17 cellular contexts compared by ENCODE assay signal in the genomic region with DNA sequence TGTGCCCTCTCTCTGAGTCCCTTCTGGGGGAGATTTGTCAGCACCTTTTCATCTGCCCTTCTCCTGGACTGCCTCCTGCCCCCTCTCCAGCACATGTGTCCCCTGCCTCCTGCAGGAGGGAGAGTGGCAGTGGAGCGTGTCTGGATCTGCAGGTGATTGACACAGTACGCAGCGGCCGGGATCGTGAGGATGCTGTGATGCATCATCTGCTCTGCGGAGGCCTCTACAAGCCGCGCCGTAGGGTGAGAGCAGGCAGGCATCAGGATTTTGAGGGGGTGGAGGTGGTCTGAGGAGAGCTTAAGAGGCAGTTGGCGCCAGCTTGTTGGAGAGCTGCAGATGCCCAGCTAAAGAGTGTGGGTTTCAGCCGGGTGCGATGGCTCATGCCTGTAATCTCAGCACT. TPM values are rescaled to one million over a fixed set of nuclear protein-coding genes. Genes with fewer than 3 reads are reported as not detected.
DNase-seq lines count a peak whose midpoint lies in the region; ATAC-seq and TF ChIP-seq lines count a peak whose summit lies in the region.
"Had no signal": no experiment of that assay in that cellular context is flagged by ENCODE, and none has a peak within 500 bp of the region (broad histone marks: within the 10 kb centered on the region; RNA-seq: fewer than 3 reads in every experiment).

No MANE protein-coding gene starts in this region.

- H3K36me3 ChIP-seq in mesenchymal stem cell (ENCODE audit: control insufficient read depth in 1 of 2, insufficient read depth in 2 of 2, low read depth in 1 of 2, low read length in 2 of 2): peaks cover 21 to 56% of the 10 kb centered on the region in 2 experiments
- H3K36me3 ChIP-seq: Peyer's patch, SJCRH30 had no signal

- H2BK120ac ChIP-seq in mesenchymal stem cell (ENCODE audit: low read depth, low read length): no peak overlapping the region

- H2AK5ac ChIP-seq in mesenchymal stem cell (ENCODE audit: low read length, severe bottlenecking): no peak overlapping the region

- peak overlapping the region in 1 of 2 experiments; percentile 1 for H3K14ac ChIP-seq in mesenchymal stem cell (ENCODE audit: low read length in 2 of 2)

- H3K79me1 ChIP-seq in mesenchymal stem cell (replicated peaks; ENCODE audit: low read length, poor library complexity, severe bottlenecking): no peaks in the 10 kb centered on the region

- no peak overlapping the region for H4K8ac ChIP-seq in mesenchymal stem cell (ENCODE audit: low read length)

- H3K9ac ChIP-seq in mesenchymal stem cell (ENCODE audit: low read length): no peak overlapping the region

- H3K36me3 Mint-ChIP-seq in WTC11: no peaks in the 10 kb centered on the region
- H3K36me3 Mint-ChIP-seq in type B pancreatic cell: no peaks in the 10 kb centered on the region
- H3K36me3 Mint-ChIP-seq: CD14-positive monocyte had no signal

- peaks cover 0 to 4% of the 10 kb centered on the region in 2 experiments for H3K27me3 ChIP-seq in mesenchymal stem cell (ENCODE audit: control insufficient read depth in 1 of 2, insufficient read depth in 1 of 2, low read length in 2 of 2)
- H3K27me3 ChIP-seq: Peyer's patch, SJCRH30 had no signal

- TF ChIP-seq CTCF in WTC11 (IDR thresholded peaks at IDR 0.05) (no peak), type B pancreatic cell (conservative IDR thresholded peaks at IDR 0.05) (no peak)

- H3K4me1 ChIP-seq in mesenchymal stem cell (ENCODE audit: control insufficient read depth, insufficient read depth, low read depth, low read length): no peaks in the 10 kb centered on the region
- H3K4me1 ChIP-seq: Peyer's patch had no signal

- H3K4me1 Mint-ChIP-seq in WTC11 (peaks cover 4% of the 10 kb centered on the region; the same call in 1 of the 2 replicates), type B pancreatic cell (ENCODE audit: unreplicated experiment) (peaks cover 9% of the 10 kb centered on the region)

- no peak overlapping the region for H2BK12ac ChIP-seq in mesenchymal stem cell (ENCODE audit: low read length in 2 of 2)

- no peak overlapping the region for H3K4me3 Mint-ChIP-seq in WTC11
- no peak overlapping the region for H3K4me3 Mint-ChIP-seq in type B pancreatic cell
- H3K4me3 Mint-ChIP-seq: CD14-positive monocyte had no signal

- WGBS in mesenchymal stem cell: 98% methylated on average over 11 of the region's 12 CpGs

- no peaks in the 10 kb centered on the region for H3K9me3 ChIP-seq in mesenchymal stem cell (ENCODE audit: control insufficient read depth, low read length)
- H3K9me3 ChIP-seq: Peyer's patch, SJCRH30 had no signal

- no peaks in the 10 kb centered on the region for H3K9me3 Mint-ChIP-seq in WTC11
- no peaks in the 10 kb centered on the region for H3K9me3 Mint-ChIP-seq in type B pancreatic cell

- no peak overlapping the region for H3K4me2 ChIP-seq in mesenchymal stem cell (ENCODE audit: low read length, poor library complexity, severe bottlenecking)

- H3K18ac ChIP-seq in mesenchymal stem cell (ENCODE audit: low read depth in 1 of 2, low read length in 2 of 2): no peak overlapping the region

- no peak overlapping the region for H2AFZ ChIP-seq in mesenchymal stem cell (ENCODE audit: low read depth, low read length)

- no peak overlapping the region for H3K23ac ChIP-seq in mesenchymal stem cell (ENCODE audit: low read length in 2 of 2)

- no peak for ATAC-seq in WTC11

- no peak overlapping the region for H3K4ac ChIP-seq in mesenchymal stem cell (ENCODE audit: low read depth in 1 of 2, low read length in 2 of 2)

- H3K27me3 Mint-ChIP-seq in WTC11 (ENCODE audit: low read depth): no peaks in the 10 kb centered on the region
- peaks cover 23% of the 10 kb centered on the region for H3K27me3 Mint-ChIP-seq in type B pancreatic cell

- POLR2A ChIA-PET in WTC11 (lab: Charles Lee): interaction anchor here (0.7 to 1.9 kb wide), 2 partner anchors 13 to 364 kb away, joined by 3 to 14 read pairs; a partner anchor contains a TSS

- H3K27ac Mint-ChIP-seq in WTC11 (peak overlapping the region; percentile 32), type B pancreatic cell (peak overlapping the region; percentile 36)

- CTCF ChIA-PET in WTC11 (lab: Charles Lee): interaction anchor here (0.6 to 3.7 kb wide), 18 partner anchors 9 to 736 kb away, joined by 3 to 92 read pairs (median 10); a partner anchor contains a TSS

- H4K91ac ChIP-seq in mesenchymal stem cell (ENCODE audit: low read length): peak overlapping the region; percentile 43

- no peak overlapping the region for H3K27ac ChIP-seq in mesenchymal stem cell (ENCODE audit: low read length, poor library complexity, severe bottlenecking)
- H3K27ac ChIP-seq: Peyer's patch, SJCRH30 had no signal

- DNase-seq in NCI-H2227 (lab: John Stamatoyannopoulos, UW; ENCODE audit: unreplicated experiment) (peak; percentile 8), NCI-H2227 treated with DMSO at 0.1 percent for 48 hours (lab: John Stamatoyannopoulos, UW) (no peak), WTC11 (ENCODE audit: low spot score) (no peak), mesenchymal stem cell (no peak), type B pancreatic cell (ENCODE audit: extremely low spot score, unreplicated experiment) (no peak), EL (no peak), NCI-H2171 (lab: John Stamatoyannopoulos, UW) (no peak)
- DNase-seq in activated CD4-positive, alpha-beta T cell treated with anti-CD3 and anti-CD28 coated beads for 1 hour: no peak
- DNase-seq: 8988T, AML-193, GF-D8, Kasumi-1, NCI-H187, SJCRH30, T-helper 1 cell had no signal

- no peak overlapping the region for H2BK15ac ChIP-seq in mesenchymal stem cell (ENCODE audit: low read depth, poor library complexity, severe bottlenecking)

- no peak overlapping the region for H2BK5ac ChIP-seq in mesenchymal stem cell (ENCODE audit: low read depth, low read length, poor library complexity, severe bottlenecking)

- H3K4me3 ChIP-seq in mesenchymal stem cell (ENCODE audit: insufficient read depth in 1 of 2, low read depth in 1 of 2, low read length in 2 of 2): no peak overlapping the region
- H3K4me3 ChIP-seq: Peyer's patch, SJCRH30 had no signal

TF ChIP-seq in WTC11, 78 proteins besides CTCF, POLR2A, EP300 and RAD21:
- TF ChIP-seq CREM (CRISPR knock-in tag; IDR thresholded peaks at IDR 0.05): no peak
- TF ChIP-seq GRHL2 (CRISPR knock-in tag; IDR thresholded peaks at IDR 0.05; ENCODE audit: insufficient replicate concordance, severe bottlenecking): no peak
- TF ChIP-seq, protein P1, sequence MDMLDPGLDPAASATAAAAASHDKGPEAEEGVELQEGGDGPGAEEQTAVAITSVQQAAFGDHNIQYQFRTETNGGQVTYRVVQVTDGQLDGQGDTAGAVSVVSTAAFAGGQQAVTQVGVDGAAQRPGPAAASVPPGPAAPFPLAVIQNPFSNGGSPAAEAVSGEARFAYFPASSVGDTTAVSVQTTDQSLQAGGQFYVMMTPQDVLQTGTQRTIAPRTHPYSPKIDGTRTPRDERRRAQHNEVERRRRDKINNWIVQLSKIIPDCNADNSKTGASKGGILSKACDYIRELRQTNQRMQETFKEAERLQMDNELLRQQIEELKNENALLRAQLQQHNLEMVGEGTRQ (CRISPR knock-in tag; IDR thresholded peaks at IDR 0.05): no peak
- no peak for TF ChIP-seq FOXK1 (CRISPR knock-in tag; IDR thresholded peaks at IDR 0.05)
TF ChIP-seq in WTC11: peak in this region for 0.

RNA-seq across cellular contexts. Expression of a gene that starts 10.9 kb away (rescaled TPM):
- total RNA-seq in WTC11 (2021) (10.3 to 14.4 TPM (median 12.9 TPM) in 3 replicates), type B pancreatic cell (ENCODE audit: low replicate concordance) (1.0 and 4.4 TPM in 2 replicates)
- 1.5 TPM for polyA plus RNA-seq in mesenchymal stem cell (2013, experiment 1 of 2)
- 1.5 TPM for polyA plus RNA-seq in mesenchymal stem cell (2013, experiment 2 of 2)
- polyA plus RNA-seq: CD14-positive monocyte had no signal

RNA-seq across cellular contexts. Expression of a gene that starts 12.4 kb away (rescaled TPM):
- total RNA-seq in WTC11 (2021) (68.9 to 81.3 TPM (median 71.5 TPM) in 3 replicates), type B pancreatic cell (ENCODE audit: low replicate concordance) (15.2 and 34.7 TPM in 2 replicates)
- 51.6 TPM for polyA plus RNA-seq in mesenchymal stem cell (2013, experiment 1 of 2)
- 50.1 TPM for polyA plus RNA-seq in mesenchymal stem cell (2013, experiment 2 of 2)

RNA-seq across cellular contexts. Expression of a gene that starts 19.6 kb away (rescaled TPM):
- total RNA-seq in WTC11 (2021) (5.9 to 16.7 TPM (median 15.0 TPM) in 3 replicates), type B pancreatic cell (ENCODE audit: low replicate concordance) (2.9 and 3.8 TPM in 2 replicates)
- 6.6 TPM for polyA plus RNA-seq in mesenchymal stem cell (2013, experiment 1 of 2)
- polyA plus RNA-seq in mesenchymal stem cell (2013, experiment 2 of 2): 6.5 TPM
- total RNA-seq: SJCRH30 had no signal

RNA-seq across cellular contexts. Expression of a gene that starts 32.8 kb away (rescaled TPM):
- total RNA-seq in WTC11 (2021) (37.4 to 48.4 TPM (median 43.1 TPM) in 3 replicates), type B pancreatic cell (ENCODE audit: low replicate concordance) (49.2 and 64.4 TPM in 2 replicates)
- polyA plus RNA-seq in mesenchymal stem cell (2013, experiment 1 of 2): 43.4 TPM
- 44.0 TPM for polyA plus RNA-seq in mesenchymal stem cell (2013, experiment 2 of 2)
